ENCODE assay signal across 13 cellular contexts in genomic region chr10:74988055-74988773, GRCh38.
DNase-seq lines count a peak whose midpoint lies in the region; ATAC-seq, FAIRE-seq and TF ChIP-seq lines count a peak whose summit lies in the region.
"Had no signal": no experiment of that assay in that cellular context is flagged by ENCODE, and none has a peak within 500 bp of the region (broad histone marks: within the 10 kb centered on the region; RNA-seq: fewer than 3 reads in every experiment).

No MANE protein-coding gene starts in this region.

- TF ChIP-seq POLR2A in GM12878 (IDR thresholded peaks at IDR 0.05; ENCODE audit: low read depth, low read length) = no peak

- no peak overlapping the region for H3K4me2 ChIP-seq in GM12878 (ENCODE audit: control insufficient read depth, insufficient read depth)
- H3K4me2 ChIP-seq: SK-N-SH had no signal

- TF ChIP-seq CTCF in GM12878 (IDR thresholded peaks at IDR 0.05 in 2 of 3, conservative IDR thresholded peaks at IDR 0.05 in 1 of 3; ENCODE audit: control insufficient read depth in 2 of 3, extremely low read depth in 1 of 3, insufficient read depth in 1 of 3, low read depth in 3 of 3, low read length in 3 of 3) = no peak

- peaks cover 8% of the 10 kb centered on the region for H3K4me1 Mint-ChIP-seq in activated CD4-positive, alpha-beta T cell treated with anti-CD3 and anti-CD28 coated beads for 36 hours

- H3K27ac Mint-ChIP-seq in activated CD4-positive, alpha-beta T cell treated with anti-CD3 and anti-CD28 coated beads for 36 hours = no peak overlapping the region

- in situ Hi-C loops in GM12878 (cut with MboI) = no loop called here

- CTCF ChIA-PET in GM12878 (lab: Yijun Ruan, JAX) = interaction anchor here (0.6 to 2.9 kb wide), 5 partner anchors 12 to 906 kb away, joined by 3 to 15 read pairs (median 4); no protein-coding TSS in a partner anchor
- CTCF ChIA-PET in activated CD4-positive, alpha-beta T cell treated with anti-CD3 and anti-CD28 coated beads for 36 hours (lab: Charles Lee) = no interaction called here
- CTCF ChIA-PET in HEK293T (lab: Yijun Ruan, JAX) = no interaction called here

- no peak overlapping the region for H3K4me3 ChIP-seq in Jurkat, Clone E6-1 (ENCODE audit: low read length)
- no peak overlapping the region for H3K4me3 ChIP-seq in GM12878
- no peak overlapping the region for H3K4me3 ChIP-seq in muscle layer of colon (ENCODE audit: low read depth in 1 of 2, low read length in 2 of 2)
- no peak overlapping the region for H3K4me3 ChIP-seq in small intestine (ENCODE audit: low read depth in 1 of 2, low read length in 2 of 2)
- H3K4me3 ChIP-seq: coronary artery, lower lobe of right lung, MG63, suprapubic skin had no signal

- no peaks in the 10 kb centered on the region for H3K79me2 ChIP-seq in GM12878 (ENCODE audit: control insufficient read depth, insufficient read depth, low read length)

- H2AFZ ChIP-seq in GM12878 (ENCODE audit: control insufficient read depth, low read depth, low read length) = no peak overlapping the region

- H3K9me3 Mint-ChIP-seq in activated CD4-positive, alpha-beta T cell treated with anti-CD3 and anti-CD28 coated beads for 36 hours (ENCODE audit: low read depth) = no peaks in the 10 kb centered on the region

- H3K36me3 ChIP-seq in GM12878 (ENCODE audit: control insufficient read depth in 2 of 2, insufficient read depth in 2 of 2, low read length in 1 of 2) = peaks cover under 1 to 9% of the 10 kb centered on the region in 2 experiments; a peak in 3 of 4 replicates
- H3K36me3 ChIP-seq in muscle layer of colon (ENCODE audit: insufficient read depth, low read length) = peaks cover 14% of the 10 kb centered on the region
- peaks cover 0 to 7% of the 10 kb centered on the region in 2 donors for H3K36me3 ChIP-seq in small intestine (ENCODE audit: control insufficient read depth in 2 of 2, insufficient read depth in 2 of 2, low read length in 2 of 2)

- intact Hi-C loops in GM12878 (cut with micrococcal nuclease; ENCODE audit: unreplicated experiment) = no loop called here
- intact Hi-C loops in activated CD4-positive, alpha-beta T cell treated with anti-CD3 and anti-CD28 coated beads for 36 hours (cut with DNase I, micrococcal nuclease) = no loop called here

- ATAC-seq in GM12878 = peak; percentile 37; the same call in 2 of the 3 replicates
- no peak for ATAC-seq in activated CD4-positive, alpha-beta T cell treated with anti-CD3 and anti-CD28 coated beads for 36 hours
- ATAC-seq: lower lobe of right lung had no signal

- H3K27me3 ChIP-seq in GM12878 (replicated peaks in 1 of 2; ENCODE audit: control insufficient read depth in 2 of 2, insufficient read depth in 2 of 2, low read length in 1 of 2) (no peaks in the 10 kb centered on the region), muscle layer of colon (ENCODE audit: control insufficient read depth in 1 of 2, insufficient read depth in 2 of 2, low read length in 2 of 2) (no peaks in the 10 kb centered on the region), small intestine (ENCODE audit: control insufficient read depth in 2 of 2, insufficient read depth in 2 of 2, low read length in 2 of 2) (no peaks in the 10 kb centered on the region)
- H3K27me3 ChIP-seq: MG63, suprapubic skin had no signal

- TF ChIP-seq EP300 in GM12878 (IDR thresholded peaks at IDR 0.05; ENCODE audit: borderline replicate concordance in 1 of 2, control insufficient read depth in 1 of 2, low read depth in 2 of 2, low read length in 2 of 2) = no peak

- no peak overlapping the region; the same call in 1 of the 2 replicates for H3K27ac ChIP-seq in GM12878 (ENCODE audit: control insufficient read depth, insufficient read depth)
- H3K27ac ChIP-seq in muscle layer of colon (ENCODE audit: low read depth, low read length) = peak overlapping the region; percentile 19
- H3K27ac ChIP-seq in small intestine (ENCODE audit: low read depth in 1 of 2, low read length in 1 of 2) = no peak overlapping the region
- H3K27ac ChIP-seq: coronary artery, lower lobe of right lung, suprapubic skin had no signal

- DNase-seq in AG08395 (ENCODE audit: low spot score) = peak; percentile 30
- DNase-seq in Jurkat, Clone E6-1 (ENCODE audit: low read depth, low spot score) = peak; percentile 20
- no peak for DNase-seq in GM12878 (ENCODE audit: low read depth, low spot score)
- DNase-seq in small intestine = no peak
- DNase-seq in activated CD4-positive, alpha-beta T cell treated with anti-CD3 and anti-CD28 coated beads for 36 hours = no peak
- no peak for DNase-seq in HEK293T (ENCODE audit: extremely low spot score)
- DNase-seq in NCI-H2107 treated with DMSO at 0.1 percent for 48 hours (lab: John Stamatoyannopoulos, UW; ENCODE audit: unreplicated experiment) = no peak
- DNase-seq: lower lobe of right lung, MG63, SK-N-SH had no signal

- WGBS in GM12878 (ENCODE audit: insufficient coverage, insufficient replicate concordance, low lambda C conversion rate, missing lambda C conversion rate) = 47% methylated on average over 2 of the region's 2 CpGs
- WGBS in small intestine, 3 donors = 55 to 62% (median 57%) methylated on average over 2 of the region's 2 CpGs

- SMC1A ChIA-PET in GM12878 (lab: Charles Lee; ENCODE audit: uncharacterized antibody, unreplicated experiment) = interaction anchor here (1.5 to 22.3 kb wide), 4 partner anchors 13 to 310 kb away, joined by 4 to 553 read pairs (median 44); no protein-coding TSS in a partner anchor

- RAD21 ChIA-PET in GM12878 (lab: Charles Lee; ENCODE audit: unreplicated experiment) = interaction anchor here (0.8 to 1.5 kb wide), 3 partner anchors 10 to 75 kb away, joined by 3 read pairs; no protein-coding TSS in a partner anchor

- H3K27me3 Mint-ChIP-seq in activated CD4-positive, alpha-beta T cell treated with anti-CD3 and anti-CD28 coated beads for 36 hours = no peaks in the 10 kb centered on the region

- H3K4me1 ChIP-seq in GM12878 (ENCODE audit: control insufficient read depth, insufficient read depth, low read length) (peaks cover 3% of the 10 kb centered on the region), muscle layer of colon (ENCODE audit: insufficient read depth, low read length) (peaks cover 54% of the 10 kb centered on the region), small intestine (ENCODE audit: control insufficient read depth in 2 of 2, insufficient read depth in 1 of 2, low read depth in 1 of 2, low read length in 1 of 2) (peaks cover 0 to 3% of the 10 kb centered on the region in 2 donors)
- H3K4me1 ChIP-seq: lower lobe of right lung had no signal

- H3K9me3 ChIP-seq in GM12878 (replicated peaks; ENCODE audit: control insufficient read depth, insufficient read depth, low read length) (no peaks in the 10 kb centered on the region), muscle layer of colon (ENCODE audit: low read length) (no peaks in the 10 kb centered on the region), small intestine (ENCODE audit: control insufficient read depth, low read depth) (no peaks in the 10 kb centered on the region)
- H3K9me3 ChIP-seq: lower lobe of right lung, MG63, SK-N-SH, suprapubic skin had no signal

- H4K20me1 ChIP-seq in GM12878 (ENCODE audit: control insufficient read depth, insufficient read depth) = no peaks in the 10 kb centered on the region

- peaks cover 18% of the 10 kb centered on the region for H3K36me3 Mint-ChIP-seq in activated CD4-positive, alpha-beta T cell treated with anti-CD3 and anti-CD28 coated beads for 36 hours (ENCODE audit: low read depth)

- FAIRE-seq in GM12878 (lab: Jason Lieb, UNC) (no peak), small intestine (lab: Jason Lieb, UNC) (no peak)

- H3K4me3 Mint-ChIP-seq in activated CD4-positive, alpha-beta T cell treated with anti-CD3 and anti-CD28 coated beads for 36 hours = no peak overlapping the region

- no peak overlapping the region for H3K9ac ChIP-seq in GM12878 (ENCODE audit: control insufficient read depth, insufficient read depth, low read length)
- no peak overlapping the region for H3K9ac ChIP-seq in muscle layer of colon (ENCODE audit: low read length)
- H3K9ac ChIP-seq: SK-N-SH had no signal

- BruUV-seq in GM12878 (replicated peaks; lab: Mats Ljungman, UMichigan) = no TSS peak

- POLR2A ChIA-PET in GM12878 (lab: Charles Lee) = no interaction called here
- POLR2A ChIA-PET in activated CD4-positive, alpha-beta T cell treated with anti-CD3 and anti-CD28 coated beads for 36 hours (lab: Charles Lee) = no interaction called here
- POLR2A ChIA-PET in HEK293T (lab: Yijun Ruan, JAX) = no interaction called here

- TF ChIP-seq RAD21 in GM12878 (IDR thresholded peaks at IDR 0.05; ENCODE audit: insufficient read depth, low read depth, low read length) = no peak

TF ChIP-seq in GM12878, 131 proteins besides CTCF, POLR2A, EP300 and RAD21 (continues in another document):
- TF ChIP-seq MTA2 (IDR thresholded peaks at IDR 0.05; ENCODE audit: low read depth) (peak; percentile 67), NBN (IDR thresholded peaks at IDR 0.05) (no peak), SRF (IDR thresholded peaks at IDR 0.05; ENCODE audit: low read depth in 2 of 2, low read length in 2 of 2) (no peak), IKZF1 (conservative IDR thresholded peaks at IDR 0.05) (0 out of 2 replicates have a peak, but pooled peaks have one; percentile 23), RUNX3 (IDR thresholded peaks at IDR 0.05; ENCODE audit: low read length) (peak; percentile 83)

TF ChIP-seq in HEK293T, 16 proteins besides CTCF, POLR2A, EP300 and RAD21 (continues in another document):
- TF ChIP-seq FOXA1 (IDR thresholded peaks at IDR 0.05) (no peak), SUZ12 (IDR thresholded peaks at IDR 0.05) (no peak), CTBP1 (IDR thresholded peaks at IDR 0.05; ENCODE audit: borderline replicate concordance) (no peak), L3MBTL2 (conservative IDR thresholded peaks at IDR 0.05) (no peak), FOXM1 (IDR thresholded peaks at IDR 0.05; ENCODE audit: borderline replicate concordance) (no peak), ZNF384 (IDR thresholded peaks at IDR 0.05) (no peak), BHLHE40 (IDR thresholded peaks at IDR 0.05; ENCODE audit: borderline replicate concordance) (no peak), ELF4 (IDR thresholded peaks at IDR 0.05) (no peak), LEF1 (IDR thresholded peaks at IDR 0.05; ENCODE audit: borderline replicate concordance) (no peak), HDGF (IDR thresholded peaks at IDR 0.05; ENCODE audit: borderline replicate concordance) (no peak), NFRKB (IDR thresholded peaks at IDR 0.05) (no peak), TARDBP (IDR thresholded peaks at IDR 0.05) (no peak), FOXK2 (IDR thresholded peaks at IDR 0.05) (no peak), SP1 (IDR thresholded peaks at IDR 0.05) (no peak)
- TF ChIP-seq, protein P1, sequence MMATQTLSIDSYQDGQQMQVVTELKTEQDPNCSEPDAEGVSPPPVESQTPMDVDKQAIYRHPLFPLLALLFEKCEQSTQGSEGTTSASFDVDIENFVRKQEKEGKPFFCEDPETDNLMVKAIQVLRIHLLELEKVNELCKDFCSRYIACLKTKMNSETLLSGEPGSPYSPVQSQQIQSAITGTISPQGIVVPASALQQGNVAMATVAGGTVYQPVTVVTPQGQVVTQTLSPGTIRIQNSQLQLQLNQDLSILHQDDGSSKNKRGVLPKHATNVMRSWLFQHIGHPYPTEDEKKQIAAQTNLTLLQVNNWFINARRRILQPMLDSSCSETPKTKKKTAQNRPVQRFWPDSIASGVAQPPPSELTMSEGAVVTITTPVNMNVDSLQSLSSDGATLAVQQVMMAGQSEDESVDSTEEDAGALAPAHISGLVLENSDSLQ (IDR thresholded peaks at IDR 0.05) = no peak

Comparison
In these comparisons a context has a peak if more than half of its experiments do, and no peak if none do; other contexts are left out.
1. DNase-seq: peak in AG08395 (single experiment) and Jurkat, Clone E6-1 (single experiment); none in GM12878 (single experiment), small intestine (single experiment), activated CD4-positive, alpha-beta T cell treated with anti-CD3 and anti-CD28 coated beads for 36 hours (single experiment), HEK293T (single experiment) and NCI-H2107 treated with DMSO at 0.1 percent for 48 hours (single experiment).